Comparison of ENCODE assay signal across 1 cellular context in genomic region chr10:43420369-43421200, GRCh38.
TF ChIP-seq lines count a peak whose summit lies in the region.

No MANE protein-coding gene starts in this region.

TF ChIP-seq in K562, 482 proteins besides CTCF, POLR2A, EP300 and RAD21 (continued from another document and continues in another):
- TF ChIP-seq, protein P1, sequence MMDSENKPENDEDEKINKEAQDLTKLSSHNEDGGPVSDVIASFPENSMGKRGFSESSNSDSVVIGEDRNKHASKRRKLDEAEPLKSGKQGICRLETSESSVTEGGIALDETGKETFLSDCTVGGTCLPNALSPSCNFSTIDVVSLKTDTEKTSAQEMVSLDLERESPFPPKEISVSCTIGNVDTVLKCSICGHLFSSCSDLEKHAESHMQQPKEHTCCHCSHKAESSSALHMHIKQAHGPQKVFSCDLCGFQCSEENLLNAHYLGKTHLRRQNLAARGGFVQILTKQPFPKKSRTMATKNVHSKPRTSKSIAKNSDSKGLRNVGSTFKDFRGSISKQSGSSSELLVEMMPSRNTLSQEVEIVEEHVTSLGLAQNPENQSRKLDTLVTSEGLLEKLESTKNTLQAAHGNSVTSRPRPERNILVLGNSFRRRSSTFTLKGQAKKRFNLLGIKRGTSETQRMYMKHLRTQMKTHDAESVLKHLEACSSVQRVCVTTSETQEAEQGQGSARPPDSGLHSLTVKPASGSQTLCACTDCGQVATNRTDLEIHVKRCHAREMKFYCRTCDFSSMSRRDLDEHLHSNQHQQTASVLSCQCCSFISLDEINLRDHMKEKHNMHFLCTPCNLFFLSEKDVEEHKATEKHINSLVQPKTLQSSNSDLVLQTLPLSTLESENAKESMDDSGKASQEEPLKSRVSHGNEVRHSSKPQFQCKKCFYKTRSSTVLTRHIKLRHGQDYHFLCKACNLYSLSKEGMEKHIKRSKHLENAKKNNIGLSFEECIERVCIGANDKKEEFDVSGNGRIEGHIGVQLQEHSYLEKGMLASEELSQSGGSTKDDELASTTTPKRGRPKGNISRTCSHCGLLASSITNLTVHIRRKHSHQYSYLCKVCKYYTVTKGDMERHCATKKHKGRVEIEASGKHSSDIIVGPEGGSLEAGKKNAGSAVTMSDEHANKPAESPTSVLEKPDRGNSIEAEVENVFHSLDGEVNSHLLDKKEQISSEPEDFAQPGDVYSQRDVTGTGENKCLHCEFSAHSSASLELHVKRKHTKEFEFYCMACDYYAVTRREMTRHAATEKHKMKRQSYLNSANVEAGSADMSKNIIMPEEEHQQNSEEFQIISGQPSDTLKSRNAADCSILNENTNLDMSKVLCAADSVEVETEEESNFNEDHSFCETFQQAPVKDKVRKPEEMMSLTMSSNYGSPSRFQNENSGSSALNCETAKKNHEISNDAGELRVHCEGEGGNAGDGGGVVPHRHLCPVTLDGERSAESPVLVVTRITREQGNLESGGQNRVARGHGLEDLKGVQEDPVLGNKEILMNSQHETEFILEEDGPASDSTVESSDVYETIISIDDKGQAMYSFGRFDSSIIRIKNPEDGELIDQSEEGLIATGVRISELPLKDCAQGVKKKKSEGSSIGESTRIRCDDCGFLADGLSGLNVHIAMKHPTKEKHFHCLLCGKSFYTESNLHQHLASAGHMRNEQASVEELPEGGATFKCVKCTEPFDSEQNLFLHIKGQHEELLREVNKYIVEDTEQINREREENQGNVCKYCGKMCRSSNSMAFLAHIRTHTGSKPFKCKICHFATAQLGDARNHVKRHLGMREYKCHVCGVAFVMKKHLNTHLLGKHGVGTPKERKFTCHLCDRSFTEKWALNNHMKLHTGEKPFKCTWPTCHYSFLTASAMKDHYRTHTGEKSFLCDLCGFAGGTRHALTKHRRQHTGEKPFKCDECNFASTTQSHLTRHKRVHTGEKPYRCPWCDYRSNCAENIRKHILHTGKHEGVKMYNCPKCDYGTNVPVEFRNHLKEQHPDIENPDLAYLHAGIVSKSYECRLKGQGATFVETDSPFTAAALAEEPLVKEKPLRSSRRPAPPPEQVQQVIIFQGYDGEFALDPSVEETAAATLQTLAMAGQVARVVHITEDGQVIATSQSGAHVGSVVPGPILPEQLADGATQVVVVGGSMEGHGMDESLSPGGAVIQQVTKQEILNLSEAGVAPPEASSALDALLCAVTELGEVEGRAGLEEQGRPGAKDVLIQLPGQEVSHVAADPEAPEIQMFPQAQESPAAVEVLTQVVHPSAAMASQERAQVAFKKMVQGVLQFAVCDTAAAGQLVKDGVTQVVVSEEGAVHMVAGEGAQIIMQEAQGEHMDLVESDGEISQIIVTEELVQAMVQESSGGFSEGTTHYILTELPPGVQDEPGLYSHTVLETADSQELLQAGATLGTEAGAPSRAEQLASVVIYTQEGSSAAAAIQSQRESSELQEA (IDR thresholded peaks at IDR 0.05; ENCODE audit: low read depth) = no peak
- TF ChIP-seq KDM4B (IDR thresholded peaks at IDR 0.05; ENCODE audit: borderline replicate concordance in 2 of 2, low read depth in 1 of 2) (no peak), CBX1 (IDR thresholded peaks at IDR 0.05; ENCODE audit: low read depth) (no peak; the same call in 1 of the 2 replicates), HNRNPUL1 (IDR thresholded peaks at IDR 0.05; ENCODE audit: low read length) (no peak), PURB (CRISPR knock-in tag; IDR thresholded peaks at IDR 0.05; ENCODE audit: low read depth) (no peak), ZNF644 (tag; IDR thresholded peaks at IDR 0.05; ENCODE audit: low read depth) (peak; percentile 20; the same call in 1 of the 2 replicates), POLR2B (IDR thresholded peaks at IDR 0.05; ENCODE audit: low read depth, partially characterized antibody) (peak; percentile 68), ZNF740 (CRISPR knock-in tag; IDR thresholded peaks at IDR 0.05) (peak; percentile 62; the same call in 1 of the 2 replicates), ZNF740 (tag; IDR thresholded peaks at IDR 0.05) (peak; percentile 22 to 72), TRIM24 (IDR thresholded peaks at IDR 0.05) (peak; percentile 65 to 87), CBFA2T2 (conservative IDR thresholded peaks at IDR 0.05) (0 out of 2 replicates have a peak, but pooled peaks have one; percentile 26), HNRNPLL (IDR thresholded peaks at IDR 0.05; ENCODE audit: low read depth, low read length, poor library complexity, severe bottlenecking) (peak; percentile 51), BHLHE40 (IDR thresholded peaks at IDR 0.05; ENCODE audit: low read length) (peak; percentile 90), SRSF3 (IDR thresholded peaks at IDR 0.05; ENCODE audit: insufficient read depth, low read length) (no peak), HIVEP1 (CRISPR knock-in tag; IDR thresholded peaks at IDR 0.05) (no peak), NFATC3 (IDR thresholded peaks at IDR 0.05) (no peak), ZEB2 (IDR thresholded peaks at IDR 0.05) (0 out of 2 replicates have a peak, but pooled peaks have one; percentile 43), TCF15 (CRISPR knock-in tag; IDR thresholded peaks at IDR 0.05) (peak; percentile 68; the same call in 1 of the 2 replicates), MBD1 (CRISPR knock-in tag; IDR thresholded peaks at IDR 0.05) (no peak), MTA3 (IDR thresholded peaks at IDR 0.05; ENCODE audit: borderline replicate concordance) (0 out of 2 replicates have a peak, but pooled peaks have one; percentile 54), PCBP1 (IDR thresholded peaks at IDR 0.05; ENCODE audit: low read depth, low read length, poor library complexity, severe bottlenecking) (no peak)
- TF ChIP-seq, protein P2, sequence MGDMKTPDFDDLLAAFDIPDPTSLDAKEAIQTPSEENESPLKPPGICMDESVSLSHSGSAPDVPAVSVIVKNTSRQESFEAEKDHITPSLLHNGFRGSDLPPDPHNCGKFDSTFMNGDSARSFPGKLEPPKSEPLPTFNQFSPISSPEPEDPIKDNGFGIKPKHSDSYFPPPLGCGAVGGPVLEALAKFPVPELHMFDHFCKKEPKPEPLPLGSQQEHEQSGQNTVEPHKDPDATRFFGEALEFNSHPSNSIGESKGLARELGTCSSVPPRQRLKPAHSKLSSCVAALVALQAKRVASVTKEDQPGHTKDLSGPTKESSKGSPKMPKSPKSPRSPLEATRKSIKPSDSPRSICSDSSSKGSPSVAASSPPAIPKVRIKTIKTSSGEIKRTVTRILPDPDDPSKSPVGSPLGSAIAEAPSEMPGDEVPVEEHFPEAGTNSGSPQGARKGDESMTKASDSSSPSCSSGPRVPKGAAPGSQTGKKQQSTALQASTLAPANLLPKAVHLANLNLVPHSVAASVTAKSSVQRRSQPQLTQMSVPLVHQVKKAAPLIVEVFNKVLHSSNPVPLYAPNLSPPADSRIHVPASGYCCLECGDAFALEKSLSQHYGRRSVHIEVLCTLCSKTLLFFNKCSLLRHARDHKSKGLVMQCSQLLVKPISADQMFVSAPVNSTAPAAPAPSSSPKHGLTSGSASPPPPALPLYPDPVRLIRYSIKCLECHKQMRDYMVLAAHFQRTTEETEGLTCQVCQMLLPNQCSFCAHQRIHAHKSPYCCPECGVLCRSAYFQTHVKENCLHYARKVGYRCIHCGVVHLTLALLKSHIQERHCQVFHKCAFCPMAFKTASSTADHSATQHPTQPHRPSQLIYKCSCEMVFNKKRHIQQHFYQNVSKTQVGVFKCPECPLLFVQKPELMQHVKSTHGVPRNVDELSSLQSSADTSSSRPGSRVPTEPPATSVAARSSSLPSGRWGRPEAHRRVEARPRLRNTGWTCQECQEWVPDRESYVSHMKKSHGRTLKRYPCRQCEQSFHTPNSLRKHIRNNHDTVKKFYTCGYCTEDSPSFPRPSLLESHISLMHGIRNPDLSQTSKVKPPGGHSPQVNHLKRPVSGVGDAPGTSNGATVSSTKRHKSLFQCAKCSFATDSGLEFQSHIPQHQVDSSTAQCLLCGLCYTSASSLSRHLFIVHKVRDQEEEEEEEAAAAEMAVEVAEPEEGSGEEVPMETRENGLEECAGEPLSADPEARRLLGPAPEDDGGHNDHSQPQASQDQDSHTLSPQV (IDR thresholded peaks at IDR 0.05) = peak; percentile 82
- TF ChIP-seq, protein P3, sequence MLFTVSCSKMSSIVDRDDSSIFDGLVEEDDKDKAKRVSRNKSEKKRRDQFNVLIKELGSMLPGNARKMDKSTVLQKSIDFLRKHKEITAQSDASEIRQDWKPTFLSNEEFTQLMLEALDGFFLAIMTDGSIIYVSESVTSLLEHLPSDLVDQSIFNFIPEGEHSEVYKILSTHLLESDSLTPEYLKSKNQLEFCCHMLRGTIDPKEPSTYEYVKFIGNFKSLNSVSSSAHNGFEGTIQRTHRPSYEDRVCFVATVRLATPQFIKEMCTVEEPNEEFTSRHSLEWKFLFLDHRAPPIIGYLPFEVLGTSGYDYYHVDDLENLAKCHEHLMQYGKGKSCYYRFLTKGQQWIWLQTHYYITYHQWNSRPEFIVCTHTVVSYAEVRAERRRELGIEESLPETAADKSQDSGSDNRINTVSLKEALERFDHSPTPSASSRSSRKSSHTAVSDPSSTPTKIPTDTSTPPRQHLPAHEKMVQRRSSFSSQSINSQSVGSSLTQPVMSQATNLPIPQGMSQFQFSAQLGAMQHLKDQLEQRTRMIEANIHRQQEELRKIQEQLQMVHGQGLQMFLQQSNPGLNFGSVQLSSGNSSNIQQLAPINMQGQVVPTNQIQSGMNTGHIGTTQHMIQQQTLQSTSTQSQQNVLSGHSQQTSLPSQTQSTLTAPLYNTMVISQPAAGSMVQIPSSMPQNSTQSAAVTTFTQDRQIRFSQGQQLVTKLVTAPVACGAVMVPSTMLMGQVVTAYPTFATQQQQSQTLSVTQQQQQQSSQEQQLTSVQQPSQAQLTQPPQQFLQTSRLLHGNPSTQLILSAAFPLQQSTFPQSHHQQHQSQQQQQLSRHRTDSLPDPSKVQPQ (CRISPR knock-in tag; IDR thresholded peaks at IDR 0.05; ENCODE audit: borderline replicate concordance) = peak; percentile 90; the same call in 1 of the 2 replicates
- TF ChIP-seq, protein P4, sequence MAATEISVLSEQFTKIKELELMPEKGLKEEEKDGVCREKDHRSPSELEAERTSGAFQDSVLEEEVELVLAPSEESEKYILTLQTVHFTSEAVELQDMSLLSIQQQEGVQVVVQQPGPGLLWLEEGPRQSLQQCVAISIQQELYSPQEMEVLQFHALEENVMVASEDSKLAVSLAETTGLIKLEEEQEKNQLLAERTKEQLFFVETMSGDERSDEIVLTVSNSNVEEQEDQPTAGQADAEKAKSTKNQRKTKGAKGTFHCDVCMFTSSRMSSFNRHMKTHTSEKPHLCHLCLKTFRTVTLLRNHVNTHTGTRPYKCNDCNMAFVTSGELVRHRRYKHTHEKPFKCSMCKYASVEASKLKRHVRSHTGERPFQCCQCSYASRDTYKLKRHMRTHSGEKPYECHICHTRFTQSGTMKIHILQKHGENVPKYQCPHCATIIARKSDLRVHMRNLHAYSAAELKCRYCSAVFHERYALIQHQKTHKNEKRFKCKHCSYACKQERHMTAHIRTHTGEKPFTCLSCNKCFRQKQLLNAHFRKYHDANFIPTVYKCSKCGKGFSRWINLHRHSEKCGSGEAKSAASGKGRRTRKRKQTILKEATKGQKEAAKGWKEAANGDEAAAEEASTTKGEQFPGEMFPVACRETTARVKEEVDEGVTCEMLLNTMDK (IDR thresholded peaks at IDR 0.05; ENCODE audit: borderline replicate concordance, insufficient read depth, low read depth, low read length, poor library complexity, severe bottlenecking) = no peak
- TF ChIP-seq, protein P5, sequence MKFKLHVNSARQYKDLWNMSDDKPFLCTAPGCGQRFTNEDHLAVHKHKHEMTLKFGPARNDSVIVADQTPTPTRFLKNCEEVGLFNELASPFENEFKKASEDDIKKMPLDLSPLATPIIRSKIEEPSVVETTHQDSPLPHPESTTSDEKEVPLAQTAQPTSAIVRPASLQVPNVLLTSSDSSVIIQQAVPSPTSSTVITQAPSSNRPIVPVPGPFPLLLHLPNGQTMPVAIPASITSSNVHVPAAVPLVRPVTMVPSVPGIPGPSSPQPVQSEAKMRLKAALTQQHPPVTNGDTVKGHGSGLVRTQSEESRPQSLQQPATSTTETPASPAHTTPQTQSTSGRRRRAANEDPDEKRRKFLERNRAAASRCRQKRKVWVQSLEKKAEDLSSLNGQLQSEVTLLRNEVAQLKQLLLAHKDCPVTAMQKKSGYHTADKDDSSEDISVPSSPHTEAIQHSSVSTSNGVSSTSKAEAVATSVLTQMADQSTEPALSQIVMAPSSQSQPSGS (CRISPR knock-in tag; IDR thresholded peaks at IDR 0.05) = no peak
- TF ChIP-seq, protein P6, sequence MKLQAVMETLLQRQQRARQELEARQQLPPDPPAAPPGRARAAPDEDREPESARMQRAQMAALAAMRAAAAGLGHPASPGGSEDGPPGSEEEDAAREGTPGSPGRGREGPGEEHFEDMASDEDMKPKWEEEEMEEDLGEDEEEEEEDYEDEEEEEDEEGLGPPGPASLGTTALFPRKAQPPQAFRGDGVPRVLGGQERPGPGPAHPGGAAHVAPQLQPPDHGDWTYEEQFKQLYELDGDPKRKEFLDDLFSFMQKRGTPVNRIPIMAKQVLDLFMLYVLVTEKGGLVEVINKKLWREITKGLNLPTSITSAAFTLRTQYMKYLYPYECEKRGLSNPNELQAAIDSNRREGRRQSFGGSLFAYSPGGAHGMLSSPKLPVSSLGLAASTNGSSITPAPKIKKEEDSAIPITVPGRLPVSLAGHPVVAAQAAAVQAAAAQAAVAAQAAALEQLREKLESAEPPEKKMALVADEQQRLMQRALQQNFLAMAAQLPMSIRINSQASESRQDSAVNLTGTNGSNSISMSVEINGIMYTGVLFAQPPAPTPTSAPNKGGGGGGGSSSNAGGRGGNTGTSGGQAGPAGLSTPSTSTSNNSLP (IDR thresholded peaks at IDR 0.05; ENCODE audit: borderline replicate concordance, low read depth, low read length) = no peak
